ENCODE assay signal across 14 cellular contexts in the genomic region with DNA sequence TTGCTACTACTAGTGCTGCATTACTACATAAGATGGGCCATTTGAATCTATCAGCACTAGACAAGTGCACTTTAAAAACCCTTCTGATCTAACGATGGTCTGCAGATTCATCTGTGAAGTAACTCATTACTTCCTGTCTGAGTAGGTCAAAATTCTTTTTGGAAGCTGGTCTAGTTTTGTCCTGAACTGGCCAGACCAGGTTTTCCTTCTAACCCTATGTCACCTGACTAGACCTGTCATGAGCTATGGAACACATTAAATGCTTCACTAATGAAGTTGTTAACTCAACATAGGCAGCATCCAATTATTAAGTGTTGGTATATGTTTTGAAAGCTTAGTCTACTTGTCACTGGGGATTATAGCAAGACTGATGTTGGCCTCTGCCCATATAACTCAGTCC. TPM values are rescaled to one million over a fixed set of nuclear protein-coding genes. Genes with fewer than 3 reads are reported as not detected.
DNase-seq lines count a peak whose midpoint lies in the region; ATAC-seq and TF ChIP-seq lines count a peak whose summit lies in the region.
"Had no signal": no experiment of that assay in that cellular context is flagged by ENCODE, and none has a peak within 500 bp of the region (broad histone marks: within the 10 kb centered on the region; RNA-seq: fewer than 3 reads in every experiment).

No MANE protein-coding gene starts in this region.

- no peaks in the 10 kb centered on the region for H3K27me3 Mint-ChIP-seq in activated T-cell treated with anti-CD3 and anti-CD28 coated beads, Interleukin-2, amount 50 U/mL, for 72 hours (ENCODE audit: low read depth)
- H3K27me3 Mint-ChIP-seq in stimulated activated memory B cell treated with anti-CD40 and anti-IgM and Interleukin-4, amounts not matched to agents 10 μg/mL and 1 μg/mL and 100 μg/mL, for 72 hours: no peaks in the 10 kb centered on the region

- H3K4me3 Mint-ChIP-seq in activated T-cell treated with anti-CD3 and anti-CD28 coated beads, Interleukin-2, amount 50 U/mL, for 72 hours: no peak overlapping the region
- H3K4me3 Mint-ChIP-seq in stimulated activated memory B cell treated with anti-CD40 and anti-IgM and Interleukin-4, amounts not matched to agents 10 μg/mL and 1 μg/mL and 100 μg/mL, for 72 hours: no peak overlapping the region
- H3K4me3 Mint-ChIP-seq: GM23338, nephron had no signal

- H3K27me3 ChIP-seq in upper lobe of right lung (no peaks in the 10 kb centered on the region), testis (no peaks in the 10 kb centered on the region)
- H3K27me3 ChIP-seq: brain microvascular endothelial cell had no signal

- ATAC-seq in activated T-cell treated with anti-CD3 and anti-CD28 coated beads, Interleukin-2, amount 50 U/mL, for 72 hours (replicated peaks in 1 of 2): no peak
- no peak for ATAC-seq in stimulated activated memory B cell treated with anti-CD40 and anti-IgM and Interleukin-4, amounts not matched to agents 10 μg/mL and 1 μg/mL and 100 μg/mL, for 72 hours
- ATAC-seq in upper lobe of right lung: no peak
- ATAC-seq: GM23338, left ventricle myocardium superior had no signal

- H3K9me3 ChIP-seq in OCI-LY7 (ENCODE audit: low read length): no peaks in the 10 kb centered on the region
- no peaks in the 10 kb centered on the region for H3K9me3 ChIP-seq in upper lobe of right lung
- H3K9me3 ChIP-seq in testis: no peaks in the 10 kb centered on the region

- peaks cover 51% of the 10 kb centered on the region for H3K36me3 ChIP-seq in OCI-LY7 (ENCODE audit: insufficient read depth, low read length)
- H3K36me3 ChIP-seq in upper lobe of right lung: peaks cover 40% of the 10 kb centered on the region
- no peaks in the 10 kb centered on the region for H3K36me3 ChIP-seq in testis (ENCODE audit: low read depth, missing control alignments)

- H3K4me1 ChIP-seq in OCI-LY7 (ENCODE audit: insufficient read depth, low read length, poor library complexity, severe bottlenecking): no peaks in the 10 kb centered on the region
- no peaks in the 10 kb centered on the region for H3K4me1 ChIP-seq in upper lobe of right lung
- H3K4me1 ChIP-seq in testis: no peaks in the 10 kb centered on the region

- BruUV-seq in OCI-LY7 (replicated peaks; lab: Mats Ljungman, UMichigan): TSS peak; percentile 64

- H3K4me2 ChIP-seq in OCI-LY7 (ENCODE audit: low read length): no peak overlapping the region
- H3K4me2 ChIP-seq: GM23338 had no signal

- WGBS in testis, 2 donors: 27 to 39% methylated on average over 1 of the region's 1 CpG

- intact Hi-C loops in OCI-LY7 (cut with micrococcal nuclease; ENCODE audit: unreplicated experiment) (no loop called here), upper lobe of right lung (cut with DNase I) (no loop called here), testis (cut with DNase I; ENCODE audit: low total_unique reads) (no loop called here)

- peaks cover 20% of the 10 kb centered on the region for H3K4me1 Mint-ChIP-seq in activated T-cell treated with anti-CD3 and anti-CD28 coated beads, Interleukin-2, amount 50 U/mL, for 72 hours (ENCODE audit: low read depth)
- H3K4me1 Mint-ChIP-seq in stimulated activated memory B cell treated with anti-CD40 and anti-IgM and Interleukin-4, amounts not matched to agents 10 μg/mL and 1 μg/mL and 100 μg/mL, for 72 hours: peaks cover 18% of the 10 kb centered on the region
- H3K4me1 Mint-ChIP-seq: GM23338, nephron had no signal

- no peak for TF ChIP-seq POLR2A in testis (IDR thresholded peaks at IDR 0.05)

- no peak overlapping the region for H2AFZ ChIP-seq in OCI-LY7 (ENCODE audit: low read length)
- H2AFZ ChIP-seq: GM23338 had no signal

- peaks cover 4 to 17% of the 10 kb centered on the region in 2 donors for H3K36me3 Mint-ChIP-seq in activated T-cell treated with anti-CD3 and anti-CD28 coated beads, Interleukin-2, amount 50 U/mL, for 72 hours (ENCODE audit: insufficient read depth in 2 of 2)
- H3K36me3 Mint-ChIP-seq in stimulated activated memory B cell treated with anti-CD40 and anti-IgM and Interleukin-4, amounts not matched to agents 10 μg/mL and 1 μg/mL and 100 μg/mL, for 72 hours: peaks cover 37% of the 10 kb centered on the region

- H3K4me3 ChIP-seq in OCI-LY7 (ENCODE audit: low read depth, low read length, poor library complexity, severe bottlenecking) (no peak overlapping the region), upper lobe of right lung (no peak overlapping the region), testis (no peak overlapping the region)
- H3K4me3 ChIP-seq: GM23338 had no signal

- no peak overlapping the region for H3K27ac ChIP-seq in OCI-LY7 (ENCODE audit: low read depth, low read length, poor library complexity, severe bottlenecking)
- H3K27ac ChIP-seq in upper lobe of right lung: no peak overlapping the region
- no peak overlapping the region for H3K27ac ChIP-seq in testis
- H3K27ac ChIP-seq: brain microvascular endothelial cell had no signal

- H3K9me2 ChIP-seq in OCI-LY7 (ENCODE audit: insufficient read depth, low read length): no peaks in the 10 kb centered on the region

- CTCF ChIA-PET in OCI-LY7 (lab: Charles Lee; ENCODE audit: unreplicated experiment): no interaction called here

- no peak for DNase-seq in activated T-cell treated with anti-CD3 and anti-CD28 coated beads, Interleukin-2, amount 50 U/mL, for 72 hours
- no peak for DNase-seq in activated T-cell treated with anti-CD3 and anti-CD28 coated beads, Interleukin-2, amount 50 U/mL, for 48 hours
- DNase-seq in OCI-LY7 (ENCODE audit: low spot score): no peak
- peak; percentile 20 for DNase-seq in dermis blood vessel endothelial cell
- no peak for DNase-seq in NCI-H146 (lab: John Stamatoyannopoulos, UW)
- no peak for DNase-seq in upper lobe of right lung
- DNase-seq in testis: no peak
- DNase-seq: activated effector memory CD4-positive, alpha-beta T cell treated with anti-CD3 and anti-CD28 coated beads, Interleukin-2, amount 50 U/mL, for 16 hours; brain microvascular endothelial cell; left ventricle myocardium superior; retina had no signal

- H3K27ac Mint-ChIP-seq in activated T-cell treated with anti-CD3 and anti-CD28 coated beads, Interleukin-2, amount 50 U/mL, for 72 hours: peak overlapping the region; percentile 30
- peak overlapping the region; percentile 66 for H3K27ac Mint-ChIP-seq in stimulated activated memory B cell treated with anti-CD40 and anti-IgM and Interleukin-4, amounts not matched to agents 10 μg/mL and 1 μg/mL and 100 μg/mL, for 72 hours
- H3K27ac Mint-ChIP-seq: GM23338, nephron had no signal

- POLR2A ChIA-PET in OCI-LY7 (lab: Charles Lee): interaction anchor here (0.6 to 1.1 kb wide), 3 partner anchors 8 to 1092 kb away, joined by 3 to 7 read pairs (median 3); no protein-coding TSS in a partner anchor

- H3K9me3 Mint-ChIP-seq in activated T-cell treated with anti-CD3 and anti-CD28 coated beads, Interleukin-2, amount 50 U/mL, for 72 hours: no peaks in the 10 kb centered on the region
- no peaks in the 10 kb centered on the region for H3K9me3 Mint-ChIP-seq in stimulated activated memory B cell treated with anti-CD40 and anti-IgM and Interleukin-4, amounts not matched to agents 10 μg/mL and 1 μg/mL and 100 μg/mL, for 72 hours

- H3K79me2 ChIP-seq in OCI-LY7 (ENCODE audit: insufficient read depth, low read depth, low read length): no peaks in the 10 kb centered on the region

- TF ChIP-seq CTCF in OCI-LY7 (conservative IDR thresholded peaks at IDR 0.05; ENCODE audit: low read length): no peak
- no peak for TF ChIP-seq CTCF in upper lobe of right lung (IDR thresholded peaks at IDR 0.05)
- no peak for TF ChIP-seq CTCF in testis (IDR thresholded peaks at IDR 0.05)

- no peaks in the 10 kb centered on the region for H4K20me1 ChIP-seq in OCI-LY7 (ENCODE audit: insufficient read depth, low read length)

RNA-seq across cellular contexts. Expression of a gene that starts 10.1 kb away (rescaled TPM):
- 100 to 1,000 TPM; 172 to 179 TPM for total RNA-seq in activated T-cell treated with anti-CD3 and anti-CD28 coated beads, Interleukin-2, amount 50 U/mL, for 72 hours
- total RNA-seq in OCI-LY7 (2014; rRNA removed; shearing (Covaris generic)): 139 and 192 TPM in 2 replicates
- total RNA-seq in OCI-LY7 (2022): 197 and 223 TPM in 2 replicates
- total RNA-seq in dermis blood vessel endothelial cell: 201 and 249 TPM in 2 replicates
- 161 TPM for total RNA-seq in upper lobe of right lung
- total RNA-seq in testis: 100 to 1,000 TPM; 341 to 368 TPM
- 214 TPM for polyA plus RNA-seq in testis (ENCODE audit: insufficient read depth, low read depth, low replicate concordance)
